In genomic region chr17:61369751-61370150, GRCh38 we compare ENCODE assay signal across 24 cellular contexts. TPM values are rescaled to one million over a fixed set of nuclear protein-coding genes. Genes with fewer than 3 reads are reported as not detected.
"Had no signal": no experiment of that assay in that cellular context is flagged by ENCODE, and none has a peak within 500 bp of the region (broad histone marks: within the 10 kb centered on the region; RNA-seq: fewer than 3 reads in every experiment).

No MANE protein-coding gene starts in this region.

- H3K27ac ChIP-seq: heart right ventricle, hepatocyte, left ventricle myocardium inferior, ovary, prostate gland, skin epidermis, stomach, suprapubic skin, thoracic aorta, tibial artery, upper lobe of right lung had no signal

- H3K4me2 ChIP-seq: hepatocyte had no signal

- H3K4me3 Mint-ChIP-seq: naive thymus-derived CD4-positive, alpha-beta T cell; natural killer cell treated with Interleukin-12 subunit alpha and Interleukin-12 subunit beta and Interleukin-15 and Interleukin-18, amount 100 ng/mL, for 72 hours; stimulated activated memory B cell treated with anti-CD40 and anti-IgM and Interleukin-4, amounts not matched to agents 10 μg/mL and 1 μg/mL and 100 μg/mL, for 72 hours had no signal

- H2AFZ ChIP-seq: hepatocyte had no signal

- H3K27ac Mint-ChIP-seq: natural killer cell treated with Interleukin-12 subunit alpha and Interleukin-12 subunit beta and Interleukin-15 and Interleukin-18, amount 100 ng/mL, for 72 hours; stimulated activated memory B cell treated with anti-CD40 and anti-IgM and Interleukin-4, amounts not matched to agents 10 μg/mL and 1 μg/mL and 100 μg/mL, for 72 hours had no signal

- H3K9me3 ChIP-seq: heart right ventricle, left ventricle myocardium inferior, mucosa of descending colon, ovary, prostate gland, stomach, suprapubic skin, thoracic aorta, tibial artery, upper lobe of right lung had no signal

- H3K4me1 Mint-ChIP-seq: naive thymus-derived CD4-positive, alpha-beta T cell; stimulated activated memory B cell treated with anti-CD40 and anti-IgM and Interleukin-4, amounts not matched to agents 10 μg/mL and 1 μg/mL and 100 μg/mL, for 72 hours had no signal

- ATAC-seq: heart right ventricle; mucosa of descending colon; naive thymus-derived CD4-positive, alpha-beta T cell; natural killer cell treated with Interleukin-12 subunit alpha and Interleukin-12 subunit beta and Interleukin-15 and Interleukin-18, amount 100 ng/mL, for 72 hours; right cardiac atrium; sciatic nerve; stimulated activated memory B cell treated with anti-CD40 and anti-IgM and Interleukin-4, amounts not matched to agents 10 μg/mL and 1 μg/mL and 100 μg/mL, for 72 hours; stimulated activated naive CD8-positive, alpha-beta T cell treated with anti-CD3 and anti-CD28 coated beads, Interleukin-15, Interleukin-2, amounts not matched to agents 100 U/mL and 50 U/mL, for 24 hours; upper lobe of right lung had no signal

- DNase-seq: heart right ventricle; islet precursor cell; left ventricle myocardium inferior; midbrain; mucosa of descending colon; naive thymus-derived CD4-positive, alpha-beta T cell; ovary; right cardiac atrium; stimulated activated CD4-positive, alpha-beta T cell treated with anti-CD3 and anti-CD28 coated beads, Interleukin-4, amount 100 ng/mL, for 24 hours; stimulated activated naive CD8-positive, alpha-beta T cell treated with anti-CD3 and anti-CD28 coated beads, Interleukin-15, Interleukin-2, amounts not matched to agents 100 U/mL and 50 U/mL, for 24 hours; stomach; tibial artery; trophoblast cell had no signal

- H3K36me3 ChIP-seq: heart right ventricle, left ventricle myocardium inferior, ovary, prostate gland, thoracic aorta, upper lobe of right lung had no signal

- H3K4me1 ChIP-seq: prostate gland, suprapubic skin, tibial artery had no signal

- H3K36me3 Mint-ChIP-seq: natural killer cell treated with Interleukin-12 subunit alpha and Interleukin-12 subunit beta and Interleukin-15 and Interleukin-18, amount 100 ng/mL, for 72 hours had no signal

- H3K4me3 ChIP-seq: heart right ventricle, hepatocyte, left ventricle myocardium inferior, lung, mucosa of descending colon, ovary, prostate gland, skin epidermis, stomach, suprapubic skin, thoracic aorta, tibial artery, upper lobe of right lung had no signal

- H3K9me3 Mint-ChIP-seq: naive thymus-derived CD4-positive, alpha-beta T cell; natural killer cell treated with Interleukin-12 subunit alpha and Interleukin-12 subunit beta and Interleukin-15 and Interleukin-18, amount 100 ng/mL, for 72 hours; stimulated activated memory B cell treated with anti-CD40 and anti-IgM and Interleukin-4, amounts not matched to agents 10 μg/mL and 1 μg/mL and 100 μg/mL, for 72 hours had no signal

- H3K27me3 ChIP-seq: heart right ventricle, hepatocyte, ovary, stomach, suprapubic skin, tibial artery, upper lobe of right lung had no signal

RNA-seq across cellular contexts. Expression of gene TBX2, which starts 29.9 kb away (rescaled TPM):
- total RNA-seq: naive thymus-derived CD4-positive, alpha-beta T cell had no signal
- polyA plus RNA-seq: naive thymus-derived CD4-positive, alpha-beta T cell; neural cell had no signal
